Comparison of ENCODE assay signal across 1 cellular context in the genomic region with DNA sequence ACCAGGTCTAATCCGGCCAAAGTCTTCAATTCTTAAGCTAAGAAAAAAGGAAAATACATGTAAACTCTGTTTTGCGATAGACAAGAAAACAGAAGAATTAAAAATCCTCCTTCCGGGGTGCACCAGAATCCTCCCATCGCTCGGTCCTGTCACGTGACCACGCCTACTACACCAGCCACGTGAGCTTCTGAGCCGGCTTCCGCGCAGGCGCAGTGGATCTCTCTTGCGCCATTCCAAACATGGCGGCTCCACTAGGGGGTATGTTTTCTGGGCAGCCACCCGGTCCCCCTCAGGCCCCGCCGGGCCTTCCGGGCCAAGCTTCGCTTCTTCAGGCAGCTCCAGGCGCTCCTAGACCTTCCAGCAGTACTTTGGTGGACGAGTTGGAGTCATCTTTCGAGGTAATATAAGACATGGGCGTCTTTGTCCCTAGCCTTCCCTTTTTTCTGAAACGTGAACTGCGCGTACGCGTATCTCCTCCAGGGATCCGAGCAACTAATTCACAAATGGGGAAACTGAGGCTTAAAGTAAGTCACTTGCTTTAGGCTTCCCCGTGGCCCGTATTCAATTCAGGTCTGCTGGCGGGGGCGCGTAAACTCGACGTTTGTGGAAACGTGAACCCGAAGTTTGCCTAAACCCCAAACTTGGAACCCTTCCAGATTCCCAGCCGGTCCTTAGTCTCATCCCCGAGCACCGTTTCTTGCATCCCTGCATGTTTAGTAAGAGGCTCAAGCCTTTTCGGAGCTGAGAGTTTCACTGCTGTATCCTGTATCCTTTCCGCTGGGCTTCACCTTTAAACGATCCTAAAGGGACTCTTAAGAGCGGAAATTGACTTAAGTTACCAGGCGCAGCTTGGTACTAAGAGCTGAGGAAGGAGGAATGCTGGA.
TF ChIP-seq lines count a peak whose summit lies in the region.

A gene with protein sequence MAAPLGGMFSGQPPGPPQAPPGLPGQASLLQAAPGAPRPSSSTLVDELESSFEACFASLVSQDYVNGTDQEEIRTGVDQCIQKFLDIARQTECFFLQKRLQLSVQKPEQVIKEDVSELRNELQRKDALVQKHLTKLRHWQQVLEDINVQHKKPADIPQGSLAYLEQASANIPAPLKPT (plus strand): TSS at position 226 of the 884 bp plus-strand sequence. CDS start 14 bp downstream, at position 240.

TF ChIP-seq in HepG2, 621 proteins besides CTCF, POLR2A, EP300 and RAD21 (continued from another document and continues in another):
- TF ChIP-seq, protein P1, sequence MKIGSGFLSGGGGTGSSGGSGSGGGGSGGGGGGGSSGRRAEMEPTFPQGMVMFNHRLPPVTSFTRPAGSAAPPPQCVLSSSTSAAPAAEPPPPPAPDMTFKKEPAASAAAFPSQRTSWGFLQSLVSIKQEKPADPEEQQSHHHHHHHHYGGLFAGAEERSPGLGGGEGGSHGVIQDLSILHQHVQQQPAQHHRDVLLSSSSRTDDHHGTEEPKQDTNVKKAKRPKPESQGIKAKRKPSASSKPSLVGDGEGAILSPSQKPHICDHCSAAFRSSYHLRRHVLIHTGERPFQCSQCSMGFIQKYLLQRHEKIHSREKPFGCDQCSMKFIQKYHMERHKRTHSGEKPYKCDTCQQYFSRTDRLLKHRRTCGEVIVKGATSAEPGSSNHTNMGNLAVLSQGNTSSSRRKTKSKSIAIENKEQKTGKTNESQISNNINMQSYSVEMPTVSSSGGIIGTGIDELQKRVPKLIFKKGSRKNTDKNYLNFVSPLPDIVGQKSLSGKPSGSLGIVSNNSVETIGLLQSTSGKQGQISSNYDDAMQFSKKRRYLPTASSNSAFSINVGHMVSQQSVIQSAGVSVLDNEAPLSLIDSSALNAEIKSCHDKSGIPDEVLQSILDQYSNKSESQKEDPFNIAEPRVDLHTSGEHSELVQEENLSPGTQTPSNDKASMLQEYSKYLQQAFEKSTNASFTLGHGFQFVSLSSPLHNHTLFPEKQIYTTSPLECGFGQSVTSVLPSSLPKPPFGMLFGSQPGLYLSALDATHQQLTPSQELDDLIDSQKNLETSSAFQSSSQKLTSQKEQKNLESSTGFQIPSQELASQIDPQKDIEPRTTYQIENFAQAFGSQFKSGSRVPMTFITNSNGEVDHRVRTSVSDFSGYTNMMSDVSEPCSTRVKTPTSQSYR (CRISPR knock-in tag; IDR thresholded peaks at IDR 0.05; ENCODE audit: borderline replicate concordance) = peak; percentile 19; the same call in 1 of the 2 replicates
- TF ChIP-seq TEAD2 (CRISPR knock-in tag; IDR thresholded peaks at IDR 0.05) (no peak), NKX3-1 (CRISPR knock-in tag; IDR thresholded peaks at IDR 0.05) (0 out of 2 replicates have a peak, but pooled peaks have one; percentile 44), ZC3H13 (CRISPR knock-in tag; IDR thresholded peaks at IDR 0.05) (no peak), U2AF1 (optimal IDR thresholded peaks at IDR 0.05; ENCODE audit: low read depth, low read length) (peak; percentile 69), GZF1 (CRISPR knock-in tag; IDR thresholded peaks at IDR 0.05) (peak; percentile 66; the same call in 1 of the 2 replicates), SMARCE1 (IDR thresholded peaks at IDR 0.05; ENCODE audit: borderline replicate concordance) (no peak), ASH2L (IDR thresholded peaks at IDR 0.05; ENCODE audit: insufficient read length, low read depth, low read length) (peak; percentile 89), TEAD3 (CRISPR knock-in tag; optimal IDR thresholded peaks at IDR 0.05; ENCODE audit: borderline replicate concordance) (peak; percentile 38), KAT8 (CRISPR knock-in tag; IDR thresholded peaks at IDR 0.05) (peak; percentile 96), SAP130 (CRISPR knock-in tag; IDR thresholded peaks at IDR 0.05; ENCODE audit: low read depth) (peak; percentile 98), KAT7 (CRISPR knock-in tag; IDR thresholded peaks at IDR 0.05; ENCODE audit: borderline replicate concordance) (0 out of 2 replicates have a peak, but pooled peaks have one; percentile 13), ZBTB3 (CRISPR knock-in tag; IDR thresholded peaks at IDR 0.05; ENCODE audit: borderline replicate concordance, low read depth) (0 out of 2 replicates have a peak, but pooled peaks have one; percentile 39), EHMT2 (IDR thresholded peaks at IDR 0.05; ENCODE audit: borderline replicate concordance, low read depth, low read length) (no peak), NFRKB (IDR thresholded peaks at IDR 0.05) (no peak), CEBPB (IDR thresholded peaks at IDR 0.05; ENCODE audit: borderline replicate concordance, low read depth, low read length) (peak; percentile 92), SP140L (CRISPR knock-in tag; IDR thresholded peaks at IDR 0.05; ENCODE audit: borderline replicate concordance) (peak; percentile 23; the same call in 1 of the 2 replicates), CC2D1A (CRISPR knock-in tag; IDR thresholded peaks at IDR 0.05) (no peak), POGZ (CRISPR knock-in tag; IDR thresholded peaks at IDR 0.05) (peak; percentile 71), ETV5 (CRISPR knock-in tag; IDR thresholded peaks at IDR 0.05; ENCODE audit: borderline replicate concordance) (peak; percentile 27; the same call in 1 of the 2 replicates), ZC3H4 (CRISPR knock-in tag; IDR thresholded peaks at IDR 0.05; ENCODE audit: borderline replicate concordance) (no peak)
- TF ChIP-seq, protein P2, sequence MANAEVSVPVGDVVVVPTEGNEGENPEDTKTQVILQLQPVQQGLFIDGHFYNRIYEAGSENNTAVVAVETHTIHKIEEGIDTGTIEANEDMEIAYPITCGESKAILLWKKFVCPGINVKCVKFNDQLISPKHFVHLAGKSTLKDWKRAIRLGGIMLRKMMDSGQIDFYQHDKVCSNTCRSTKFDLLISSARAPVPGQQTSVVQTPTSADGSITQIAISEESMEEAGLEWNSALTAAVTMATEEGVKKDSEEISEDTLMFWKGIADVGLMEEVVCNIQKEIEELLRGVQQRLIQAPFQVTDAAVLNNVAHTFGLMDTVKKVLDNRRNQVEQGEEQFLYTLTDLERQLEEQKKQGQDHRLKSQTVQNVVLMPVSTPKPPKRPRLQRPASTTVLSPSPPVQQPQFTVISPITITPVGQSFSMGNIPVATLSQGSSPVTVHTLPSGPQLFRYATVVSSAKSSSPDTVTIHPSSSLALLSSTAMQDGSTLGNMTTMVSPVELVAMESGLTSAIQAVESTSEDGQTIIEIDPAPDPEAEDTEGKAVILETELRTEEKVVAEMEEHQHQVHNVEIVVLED (CRISPR knock-in tag; IDR thresholded peaks at IDR 0.05; ENCODE audit: borderline replicate concordance) = peak; percentile 40; the same call in 1 of the 2 replicates
- TF ChIP-seq, protein P3, sequence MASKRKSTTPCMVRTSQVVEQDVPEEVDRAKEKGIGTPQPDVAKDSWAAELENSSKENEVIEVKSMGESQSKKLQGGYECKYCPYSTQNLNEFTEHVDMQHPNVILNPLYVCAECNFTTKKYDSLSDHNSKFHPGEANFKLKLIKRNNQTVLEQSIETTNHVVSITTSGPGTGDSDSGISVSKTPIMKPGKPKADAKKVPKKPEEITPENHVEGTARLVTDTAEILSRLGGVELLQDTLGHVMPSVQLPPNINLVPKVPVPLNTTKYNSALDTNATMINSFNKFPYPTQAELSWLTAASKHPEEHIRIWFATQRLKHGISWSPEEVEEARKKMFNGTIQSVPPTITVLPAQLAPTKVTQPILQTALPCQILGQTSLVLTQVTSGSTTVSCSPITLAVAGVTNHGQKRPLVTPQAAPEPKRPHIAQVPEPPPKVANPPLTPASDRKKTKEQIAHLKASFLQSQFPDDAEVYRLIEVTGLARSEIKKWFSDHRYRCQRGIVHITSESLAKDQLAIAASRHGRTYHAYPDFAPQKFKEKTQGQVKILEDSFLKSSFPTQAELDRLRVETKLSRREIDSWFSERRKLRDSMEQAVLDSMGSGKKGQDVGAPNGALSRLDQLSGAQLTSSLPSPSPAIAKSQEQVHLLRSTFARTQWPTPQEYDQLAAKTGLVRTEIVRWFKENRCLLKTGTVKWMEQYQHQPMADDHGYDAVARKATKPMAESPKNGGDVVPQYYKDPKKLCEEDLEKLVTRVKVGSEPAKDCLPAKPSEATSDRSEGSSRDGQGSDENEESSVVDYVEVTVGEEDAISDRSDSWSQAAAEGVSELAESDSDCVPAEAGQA (IDR thresholded peaks at IDR 0.05; ENCODE audit: low read depth) = peak; percentile 87; the same call in 1 of the 2 replicates
- TF ChIP-seq, protein P3 (CRISPR knock-in tag; IDR thresholded peaks at IDR 0.05; ENCODE audit: borderline replicate concordance) = no peak
- TF ChIP-seq, protein P4, sequence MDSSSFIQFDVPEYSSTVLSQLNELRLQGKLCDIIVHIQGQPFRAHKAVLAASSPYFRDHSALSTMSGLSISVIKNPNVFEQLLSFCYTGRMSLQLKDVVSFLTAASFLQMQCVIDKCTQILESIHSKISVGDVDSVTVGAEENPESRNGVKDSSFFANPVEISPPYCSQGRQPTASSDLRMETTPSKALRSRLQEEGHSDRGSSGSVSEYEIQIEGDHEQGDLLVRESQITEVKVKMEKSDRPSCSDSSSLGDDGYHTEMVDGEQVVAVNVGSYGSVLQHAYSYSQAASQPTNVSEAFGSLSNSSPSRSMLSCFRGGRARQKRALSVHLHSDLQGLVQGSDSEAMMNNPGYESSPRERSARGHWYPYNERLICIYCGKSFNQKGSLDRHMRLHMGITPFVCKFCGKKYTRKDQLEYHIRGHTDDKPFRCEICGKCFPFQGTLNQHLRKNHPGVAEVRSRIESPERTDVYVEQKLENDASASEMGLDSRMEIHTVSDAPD (CRISPR knock-in tag; IDR thresholded peaks at IDR 0.05) = no peak
- TF ChIP-seq, protein P5, sequence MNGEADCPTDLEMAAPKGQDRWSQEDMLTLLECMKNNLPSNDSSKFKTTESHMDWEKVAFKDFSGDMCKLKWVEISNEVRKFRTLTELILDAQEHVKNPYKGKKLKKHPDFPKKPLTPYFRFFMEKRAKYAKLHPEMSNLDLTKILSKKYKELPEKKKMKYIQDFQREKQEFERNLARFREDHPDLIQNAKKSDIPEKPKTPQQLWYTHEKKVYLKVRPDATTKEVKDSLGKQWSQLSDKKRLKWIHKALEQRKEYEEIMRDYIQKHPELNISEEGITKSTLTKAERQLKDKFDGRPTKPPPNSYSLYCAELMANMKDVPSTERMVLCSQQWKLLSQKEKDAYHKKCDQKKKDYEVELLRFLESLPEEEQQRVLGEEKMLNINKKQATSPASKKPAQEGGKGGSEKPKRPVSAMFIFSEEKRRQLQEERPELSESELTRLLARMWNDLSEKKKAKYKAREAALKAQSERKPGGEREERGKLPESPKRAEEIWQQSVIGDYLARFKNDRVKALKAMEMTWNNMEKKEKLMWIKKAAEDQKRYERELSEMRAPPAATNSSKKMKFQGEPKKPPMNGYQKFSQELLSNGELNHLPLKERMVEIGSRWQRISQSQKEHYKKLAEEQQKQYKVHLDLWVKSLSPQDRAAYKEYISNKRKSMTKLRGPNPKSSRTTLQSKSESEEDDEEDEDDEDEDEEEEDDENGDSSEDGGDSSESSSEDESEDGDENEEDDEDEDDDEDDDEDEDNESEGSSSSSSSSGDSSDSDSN (CRISPR knock-in tag; IDR thresholded peaks at IDR 0.05) = no peak; the same call in 1 of the 2 replicates
- TF ChIP-seq, protein P6, sequence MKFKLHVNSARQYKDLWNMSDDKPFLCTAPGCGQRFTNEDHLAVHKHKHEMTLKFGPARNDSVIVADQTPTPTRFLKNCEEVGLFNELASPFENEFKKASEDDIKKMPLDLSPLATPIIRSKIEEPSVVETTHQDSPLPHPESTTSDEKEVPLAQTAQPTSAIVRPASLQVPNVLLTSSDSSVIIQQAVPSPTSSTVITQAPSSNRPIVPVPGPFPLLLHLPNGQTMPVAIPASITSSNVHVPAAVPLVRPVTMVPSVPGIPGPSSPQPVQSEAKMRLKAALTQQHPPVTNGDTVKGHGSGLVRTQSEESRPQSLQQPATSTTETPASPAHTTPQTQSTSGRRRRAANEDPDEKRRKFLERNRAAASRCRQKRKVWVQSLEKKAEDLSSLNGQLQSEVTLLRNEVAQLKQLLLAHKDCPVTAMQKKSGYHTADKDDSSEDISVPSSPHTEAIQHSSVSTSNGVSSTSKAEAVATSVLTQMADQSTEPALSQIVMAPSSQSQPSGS (CRISPR knock-in tag; IDR thresholded peaks at IDR 0.05) = peak; percentile 64; the same call in 1 of the 2 replicates
- TF ChIP-seq, protein P7, sequence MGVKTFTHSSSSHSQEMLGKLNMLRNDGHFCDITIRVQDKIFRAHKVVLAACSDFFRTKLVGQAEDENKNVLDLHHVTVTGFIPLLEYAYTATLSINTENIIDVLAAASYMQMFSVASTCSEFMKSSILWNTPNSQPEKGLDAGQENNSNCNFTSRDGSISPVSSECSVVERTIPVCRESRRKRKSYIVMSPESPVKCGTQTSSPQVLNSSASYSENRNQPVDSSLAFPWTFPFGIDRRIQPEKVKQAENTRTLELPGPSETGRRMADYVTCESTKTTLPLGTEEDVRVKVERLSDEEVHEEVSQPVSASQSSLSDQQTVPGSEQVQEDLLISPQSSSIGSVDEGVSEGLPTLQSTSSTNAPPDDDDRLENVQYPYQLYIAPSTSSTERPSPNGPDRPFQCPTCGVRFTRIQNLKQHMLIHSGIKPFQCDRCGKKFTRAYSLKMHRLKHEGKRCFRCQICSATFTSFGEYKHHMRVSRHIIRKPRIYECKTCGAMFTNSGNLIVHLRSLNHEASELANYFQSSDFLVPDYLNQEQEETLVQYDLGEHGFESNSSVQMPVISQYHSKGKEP (CRISPR knock-in tag; IDR thresholded peaks at IDR 0.05) = no peak
